ENCODE assay signal across 8 cellular contexts in the genomic region with DNA sequence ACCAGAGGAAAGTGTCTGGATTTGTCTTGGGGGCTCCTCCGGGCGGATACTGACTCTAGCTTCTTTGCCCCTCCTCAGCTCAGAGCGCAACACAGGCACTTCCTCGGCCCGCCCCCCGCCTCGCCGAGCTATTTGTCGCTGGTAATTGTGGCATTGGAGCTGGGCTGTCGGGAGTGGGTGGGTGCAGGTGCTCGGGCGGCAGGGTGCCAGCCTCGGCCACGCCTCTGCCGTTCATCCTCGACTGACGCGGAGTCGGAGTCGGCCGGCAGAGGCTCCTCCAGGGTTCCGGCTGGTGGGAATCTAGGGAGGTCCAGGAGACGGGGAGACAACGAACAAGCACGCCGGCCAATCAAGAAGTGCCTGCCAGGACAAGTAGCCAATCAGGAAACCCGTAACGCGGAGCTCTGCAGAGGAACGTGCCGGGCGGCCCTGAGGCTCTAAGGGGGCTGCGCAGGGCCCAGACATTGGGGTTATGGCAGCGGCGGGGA. TPM values are rescaled to one million over a fixed set of nuclear protein-coding genes. Genes with fewer than 3 reads are reported as not detected.
DNase-seq lines count a peak whose midpoint lies in the region; ATAC-seq, FAIRE-seq and TF ChIP-seq lines count a peak whose summit lies in the region.

No MANE protein-coding gene starts in this region.

- H3K79me2 ChIP-seq in endothelial cell of umbilical vein (ENCODE audit: control insufficient read depth, insufficient read depth, low read length) = no peaks in the 10 kb centered on the region

- no peaks in the 10 kb centered on the region for H3K36me3 ChIP-seq in endothelial cell of umbilical vein (ENCODE audit: control insufficient read depth in 2 of 2, extremely low read depth in 1 of 2, insufficient read depth in 2 of 2, low read length in 2 of 2)

- H3K4me3 ChIP-seq in endothelial cell of umbilical vein (replicated peaks in 1 of 3; ENCODE audit: insufficient read depth in 1 of 3, low read depth in 1 of 3, low read length in 3 of 3) (peak overlapping the region in 1 of 3 experiments; percentile 39), mononuclear cell (ENCODE audit: low read length) (peak overlapping the region; percentile 20)

- FAIRE-seq in endothelial cell of umbilical vein (lab: Jason Lieb, UNC) = peak; percentile 78

- H3K27ac ChIP-seq in endothelial cell of umbilical vein (ENCODE audit: insufficient read depth, low read depth, low read length) = no peak overlapping the region

- TF ChIP-seq CTCF in endothelial cell of umbilical vein (IDR thresholded peaks at IDR 0.05; ENCODE audit: extremely low read depth in 1 of 2, insufficient read depth in 1 of 2, low read depth in 1 of 2, low read length in 2 of 2) = no peak
- no peak for TF ChIP-seq CTCF in type B pancreatic cell (conservative IDR thresholded peaks at IDR 0.05)
- no peak for TF ChIP-seq CTCF in omental fat pad (IDR thresholded peaks at IDR 0.05)

- H3K4me2 ChIP-seq in endothelial cell of umbilical vein (ENCODE audit: insufficient read depth, low read length) = peak overlapping the region; percentile 58

- peak; percentile 95 for DNase-seq in NCI-H2227 treated with DMSO at 0.1 percent for 48 hours (lab: John Stamatoyannopoulos, UW)
- DNase-seq in activated CD8-positive, alpha-beta memory T cell treated with anti-CD3 and anti-CD28 coated beads, Interleukin-2, amount 10 ng/mL, durations not matched to agents 7 days and 5 days = peak; percentile 41
- DNase-seq in endothelial cell of umbilical vein (ENCODE audit: low read depth, low spot score) = peak; percentile 69
- DNase-seq in type B pancreatic cell (ENCODE audit: extremely low spot score, unreplicated experiment) = no peak
- no peak for DNase-seq in omental fat pad (ENCODE audit: low spot score)

- no peaks in the 10 kb centered on the region for H3K9me3 Mint-ChIP-seq in activated CD8-positive, alpha-beta memory T cell treated with anti-CD3 and anti-CD28 coated beads, Interleukin-2, amount 10 ng/mL, durations not matched to agents 7 days and 5 days (ENCODE audit: low read depth)
- H3K9me3 Mint-ChIP-seq in type B pancreatic cell = no peaks in the 10 kb centered on the region

- peak overlapping the region; percentile 58 for H2AFZ ChIP-seq in endothelial cell of umbilical vein (ENCODE audit: low read depth, low read length)

- no peaks in the 10 kb centered on the region for H4K20me1 ChIP-seq in endothelial cell of umbilical vein (replicated peaks; ENCODE audit: control insufficient read depth, extremely low read depth, insufficient read depth, low read length)

- CTCF ChIA-PET in activated CD8-positive, alpha-beta memory T cell treated with anti-CD3 and anti-CD28 coated beads, Interleukin-2, amount 10 ng/mL, durations not matched to agents 7 days and 5 days (lab: Charles Lee) = no interaction called here
- CTCF ChIA-PET in endothelial cell of umbilical vein (lab: Charles Lee) = no interaction called here

- dilution Hi-C loops in endothelial cell of umbilical vein (cut with MboI; ENCODE audit: extremely low pct_ligation_motif_present, low sequenced_read_pairs) = no loop called here

- peaks cover 3% of the 10 kb centered on the region for H3K4me1 ChIP-seq in endothelial cell of umbilical vein (ENCODE audit: control insufficient read depth, extremely low read depth, insufficient read depth, low read length)
- H3K4me1 ChIP-seq in mononuclear cell (ENCODE audit: insufficient read depth, low read length) = peaks cover 37% of the 10 kb centered on the region

- H3K4me1 Mint-ChIP-seq in activated CD8-positive, alpha-beta memory T cell treated with anti-CD3 and anti-CD28 coated beads, Interleukin-2, amount 10 ng/mL, durations not matched to agents 7 days and 5 days = peaks cover 11% of the 10 kb centered on the region
- no peaks in the 10 kb centered on the region for H3K4me1 Mint-ChIP-seq in type B pancreatic cell (ENCODE audit: unreplicated experiment)

- H3K9me3 ChIP-seq in endothelial cell of umbilical vein (replicated peaks; ENCODE audit: control insufficient read depth, insufficient read depth, low read length) = no peaks in the 10 kb centered on the region
- no peaks in the 10 kb centered on the region for H3K9me3 ChIP-seq in mononuclear cell (ENCODE audit: low read depth, low read length)

- peaks cover 41% of the 10 kb centered on the region for H3K27me3 Mint-ChIP-seq in activated CD8-positive, alpha-beta memory T cell treated with anti-CD3 and anti-CD28 coated beads, Interleukin-2, amount 10 ng/mL, durations not matched to agents 7 days and 5 days
- H3K27me3 Mint-ChIP-seq in type B pancreatic cell = peaks cover 35% of the 10 kb centered on the region

- POLR2A ChIA-PET in endothelial cell of umbilical vein (lab: Charles Lee) = no interaction called here

- peak overlapping the region; percentile 52 for H3K4me3 Mint-ChIP-seq in activated CD8-positive, alpha-beta memory T cell treated with anti-CD3 and anti-CD28 coated beads, Interleukin-2, amount 10 ng/mL, durations not matched to agents 7 days and 5 days
- peak overlapping the region; percentile 85 for H3K4me3 Mint-ChIP-seq in type B pancreatic cell

- ATAC-seq in GM18868 (IDR thresholded peaks at IDR 0.05; ENCODE audit: unreplicated experiment) = peak; percentile 42
- peak; percentile 50 for ATAC-seq in activated CD8-positive, alpha-beta memory T cell treated with anti-CD3 and anti-CD28 coated beads, Interleukin-2, amount 10 ng/mL, durations not matched to agents 7 days and 5 days
- ATAC-seq in omental fat pad (ENCODE audit: low FRiP score) = no peak
- no peak for ATAC-seq in HG03571 (IDR thresholded peaks at IDR 0.05; ENCODE audit: unreplicated experiment)

- no peak overlapping the region for H3K9ac ChIP-seq in endothelial cell of umbilical vein (replicated peaks; ENCODE audit: extremely low read depth, insufficient read depth, low read length)

- no peak for TF ChIP-seq POLR2A in endothelial cell of umbilical vein (IDR thresholded peaks at IDR 0.05; ENCODE audit: low read depth, low read length)

- intact Hi-C loops in endothelial cell of umbilical vein (cut with micrococcal nuclease) = loop anchor here (5.0 kb wide), 1 partner anchor 61 kb away; a partner anchor contains a TSS

- no peaks in the 10 kb centered on the region for H3K36me3 Mint-ChIP-seq in activated CD8-positive, alpha-beta memory T cell treated with anti-CD3 and anti-CD28 coated beads, Interleukin-2, amount 10 ng/mL, durations not matched to agents 7 days and 5 days
- no peaks in the 10 kb centered on the region for H3K36me3 Mint-ChIP-seq in type B pancreatic cell

- H3K27me3 ChIP-seq in endothelial cell of umbilical vein (ENCODE audit: control insufficient read depth in 2 of 2, insufficient read depth in 2 of 2, low read length in 2 of 2) (peaks cover 2 to 7% of the 10 kb centered on the region in 2 experiments), mononuclear cell (ENCODE audit: insufficient read depth, low read length) (no peaks in the 10 kb centered on the region)

- BruUV-seq in endothelial cell of umbilical vein (replicated peaks; lab: Mats Ljungman, UMichigan) = no TSS peak

- H3K27ac Mint-ChIP-seq in activated CD8-positive, alpha-beta memory T cell treated with anti-CD3 and anti-CD28 coated beads, Interleukin-2, amount 10 ng/mL, durations not matched to agents 7 days and 5 days = no peak overlapping the region
- H3K27ac Mint-ChIP-seq in type B pancreatic cell = no peak overlapping the region

- H3K9me1 ChIP-seq in endothelial cell of umbilical vein (replicated peaks; ENCODE audit: control insufficient read depth, extremely low read depth, insufficient read depth, low read length) = no peaks in the 10 kb centered on the region

RNA-seq across cellular contexts. Expression of a gene that starts 3.9 kb away (rescaled TPM):
- under 1 TPM; 0.09 to 0.15 TPM for total RNA-seq in activated CD8-positive, alpha-beta memory T cell treated with anti-CD3 and anti-CD28 coated beads, Interleukin-2, amount 10 ng/mL, durations not matched to agents 7 days and 5 days
- not detected in 2 replicates for total RNA-seq in endothelial cell of umbilical vein
- not detected in 2 replicates for polyA plus RNA-seq in endothelial cell of umbilical vein
- polyA plus RNA-seq in endothelial cell of umbilical vein (2011; cell fraction: cytosol; rRNA removed) = 0.05 TPM in 1 of 2 replicates, not detected in the other
- not detected in 2 replicates for polyA plus RNA-seq in endothelial cell of umbilical vein (2011; cell fraction: nucleus; rRNA removed)
- 0.09 and 0.20 TPM in 2 replicates for polyA plus RNA-seq in endothelial cell of umbilical vein (2012)
- not detected in 2 replicates for polyA minus RNA-seq in endothelial cell of umbilical vein
- not detected for polyA minus RNA-seq in endothelial cell of umbilical vein (2011; cell fraction: cytosol; rRNA and poly(A)+ RNA removed)
- not detected in 2 replicates for polyA minus RNA-seq in endothelial cell of umbilical vein (2011; cell fraction: nucleus; rRNA and poly(A)+ RNA removed)
- total RNA-seq in mononuclear cell = 0.21 TPM
- 3.7 and 4.2 TPM in 2 replicates for total RNA-seq in type B pancreatic cell (ENCODE audit: low replicate concordance)
- 1 to 10 TPM in 3 of 4 donors, not detected in 1; 1.0 to 3.1 (median 1.3) TPM for total RNA-seq in omental fat pad

RNA-seq across cellular contexts. Expression of a gene that starts 6.1 kb away (rescaled TPM):
- 1 to 10 TPM; 2.7 to 4.0 TPM for total RNA-seq in activated CD8-positive, alpha-beta memory T cell treated with anti-CD3 and anti-CD28 coated beads, Interleukin-2, amount 10 ng/mL, durations not matched to agents 7 days and 5 days
- 1.00 and 1.9 TPM in 2 replicates for total RNA-seq in endothelial cell of umbilical vein
- 0.62 and 0.69 TPM in 2 replicates for polyA plus RNA-seq in endothelial cell of umbilical vein
- polyA plus RNA-seq in endothelial cell of umbilical vein (2011; cell fraction: cytosol; rRNA removed) = 0.30 and 0.43 TPM in 2 replicates
- 0.61 and 1.1 TPM in 2 replicates for polyA plus RNA-seq in endothelial cell of umbilical vein (2011; cell fraction: nucleus; rRNA removed)
- polyA plus RNA-seq in endothelial cell of umbilical vein (2012) = 1.5 and 5.0 TPM in 2 replicates
- 1.00 and 1.3 TPM in 2 replicates for polyA minus RNA-seq in endothelial cell of umbilical vein
- not detected for polyA minus RNA-seq in endothelial cell of umbilical vein (2011; cell fraction: cytosol; rRNA and poly(A)+ RNA removed)
- polyA minus RNA-seq in endothelial cell of umbilical vein (2011; cell fraction: nucleus; rRNA and poly(A)+ RNA removed) = 0.43 and 0.72 TPM in 2 replicates
- 139 TPM for total RNA-seq in mononuclear cell
- 0.50 and 0.51 TPM in 2 replicates for total RNA-seq in type B pancreatic cell (ENCODE audit: low replicate concordance)
- 10 to 100 TPM in 2 of 4 donors, 1 to 10 TPM in 2; 7.4 to 53.9 (median 11.2) TPM for total RNA-seq in omental fat pad

RNA-seq across cellular contexts. Expression of a gene that starts 26.8 kb away (rescaled TPM):
- 10 to 100 TPM; 51.4 to 57.4 TPM for total RNA-seq in activated CD8-positive, alpha-beta memory T cell treated with anti-CD3 and anti-CD28 coated beads, Interleukin-2, amount 10 ng/mL, durations not matched to agents 7 days and 5 days
- total RNA-seq in endothelial cell of umbilical vein (27.5 and 28.7 TPM in 2 replicates), mononuclear cell (19.3 TPM), type B pancreatic cell (ENCODE audit: low replicate concordance) (23.8 and 30.7 TPM in 2 replicates), omental fat pad (10 to 100 TPM; 22.2 to 35.2 (median 25.9) TPM)
- 18.3 and 21.0 TPM in 2 replicates for polyA plus RNA-seq in endothelial cell of umbilical vein
- 12.1 and 15.2 TPM in 2 replicates for polyA plus RNA-seq in endothelial cell of umbilical vein (2011; cell fraction: cytosol; rRNA removed)
- 9.7 and 9.8 TPM in 2 replicates for polyA plus RNA-seq in endothelial cell of umbilical vein (2011; cell fraction: nucleus; rRNA removed)
- 15.9 and 19.6 TPM in 2 replicates for polyA plus RNA-seq in endothelial cell of umbilical vein (2012)
- polyA minus RNA-seq in endothelial cell of umbilical vein = 11.5 and 16.5 TPM in 2 replicates
- 32.8 TPM for polyA minus RNA-seq in endothelial cell of umbilical vein (2011; cell fraction: cytosol; rRNA and poly(A)+ RNA removed)
- polyA minus RNA-seq in endothelial cell of umbilical vein (2011; cell fraction: nucleus; rRNA and poly(A)+ RNA removed) = 7.5 and 9.6 TPM in 2 replicates

RNA-seq across cellular contexts. Expression of a gene that starts 35.4 kb away (rescaled TPM):
- total RNA-seq in activated CD8-positive, alpha-beta memory T cell treated with anti-CD3 and anti-CD28 coated beads, Interleukin-2, amount 10 ng/mL, durations not matched to agents 7 days and 5 days = 100 to 1,000 TPM; 118 to 151 TPM
- total RNA-seq in endothelial cell of umbilical vein (91.2 and 95.7 TPM in 2 replicates), mononuclear cell (176 TPM), type B pancreatic cell (ENCODE audit: low replicate concordance) (87.5 and 96.4 TPM in 2 replicates), omental fat pad (100 to 1,000 TPM in 2 of 4 donors, 10 to 100 TPM in 2; 91.0 to 126 (median 99.6) TPM)
- polyA plus RNA-seq in endothelial cell of umbilical vein = 153 and 164 TPM in 2 replicates
- 87.8 and 115 TPM in 2 replicates for polyA plus RNA-seq in endothelial cell of umbilical vein (2011; cell fraction: cytosol; rRNA removed)
- 45.8 and 62.3 TPM in 2 replicates for polyA plus RNA-seq in endothelial cell of umbilical vein (2011; cell fraction: nucleus; rRNA removed)
- polyA plus RNA-seq in endothelial cell of umbilical vein (2012) = 131 and 133 TPM in 2 replicates
- polyA minus RNA-seq in endothelial cell of umbilical vein = 32.0 and 35.6 TPM in 2 replicates
- 102 TPM for polyA minus RNA-seq in endothelial cell of umbilical vein (2011; cell fraction: cytosol; rRNA and poly(A)+ RNA removed)
- 22.1 and 30.6 TPM in 2 replicates for polyA minus RNA-seq in endothelial cell of umbilical vein (2011; cell fraction: nucleus; rRNA and poly(A)+ RNA removed)

RNA-seq across cellular contexts. Expression of a gene that starts 41.3 kb away (rescaled TPM):
- total RNA-seq in activated CD8-positive, alpha-beta memory T cell treated with anti-CD3 and anti-CD28 coated beads, Interleukin-2, amount 10 ng/mL, durations not matched to agents 7 days and 5 days = 10 to 100 TPM; 14.5 to 23.5 TPM
- total RNA-seq in endothelial cell of umbilical vein = 104 and 124 TPM in 2 replicates
- 277 and 382 TPM in 2 replicates for polyA plus RNA-seq in endothelial cell of umbilical vein
- 197 and 232 TPM in 2 replicates for polyA plus RNA-seq in endothelial cell of umbilical vein (2011; cell fraction: cytosol; rRNA removed)
- 55.3 and 78.8 TPM in 2 replicates for polyA plus RNA-seq in endothelial cell of umbilical vein (2011; cell fraction: nucleus; rRNA removed)
- 219 and 355 TPM in 2 replicates for polyA plus RNA-seq in endothelial cell of umbilical vein (2012)
- polyA minus RNA-seq in endothelial cell of umbilical vein = 248 and 254 TPM in 2 replicates
- polyA minus RNA-seq in endothelial cell of umbilical vein (2011; cell fraction: cytosol; rRNA and poly(A)+ RNA removed) = 279 TPM
- 21.3 and 29.0 TPM in 2 replicates for polyA minus RNA-seq in endothelial cell of umbilical vein (2011; cell fraction: nucleus; rRNA and poly(A)+ RNA removed)
- 70.5 TPM for total RNA-seq in mononuclear cell
- 31.8 and 95.4 TPM in 2 replicates for total RNA-seq in type B pancreatic cell (ENCODE audit: low replicate concordance)
- 1,000 to 10,000 TPM in 2 of 4 donors, 100 to 1,000 TPM in 1, 10 to 100 TPM in 1; 92.8 to 1,509 (median 915) TPM for total RNA-seq in omental fat pad

Comparison
In these comparisons a context has a peak if more than half of its experiments do, and no peak if none do; other contexts are left out.
1. ATAC-seq: peak in GM18868 (single experiment) and activated CD8-positive, alpha-beta memory T cell treated with anti-CD3 and anti-CD28 coated beads, Interleukin-2, amount 10 ng/mL, durations not matched to agents 7 days and 5 days (single experiment); none in omental fat pad (single experiment) and HG03571 (single experiment).
2. DNase-seq: peak in NCI-H2227 treated with DMSO at 0.1 percent for 48 hours (single experiment), activated CD8-positive, alpha-beta memory T cell treated with anti-CD3 and anti-CD28 coated beads, Interleukin-2, amount 10 ng/mL, durations not matched to agents 7 days and 5 days (single experiment) and endothelial cell of umbilical vein (single experiment); none in type B pancreatic cell (single experiment) and omental fat pad (single experiment).